ENCODE assay signal across 9 cellular contexts in the genomic region with DNA sequence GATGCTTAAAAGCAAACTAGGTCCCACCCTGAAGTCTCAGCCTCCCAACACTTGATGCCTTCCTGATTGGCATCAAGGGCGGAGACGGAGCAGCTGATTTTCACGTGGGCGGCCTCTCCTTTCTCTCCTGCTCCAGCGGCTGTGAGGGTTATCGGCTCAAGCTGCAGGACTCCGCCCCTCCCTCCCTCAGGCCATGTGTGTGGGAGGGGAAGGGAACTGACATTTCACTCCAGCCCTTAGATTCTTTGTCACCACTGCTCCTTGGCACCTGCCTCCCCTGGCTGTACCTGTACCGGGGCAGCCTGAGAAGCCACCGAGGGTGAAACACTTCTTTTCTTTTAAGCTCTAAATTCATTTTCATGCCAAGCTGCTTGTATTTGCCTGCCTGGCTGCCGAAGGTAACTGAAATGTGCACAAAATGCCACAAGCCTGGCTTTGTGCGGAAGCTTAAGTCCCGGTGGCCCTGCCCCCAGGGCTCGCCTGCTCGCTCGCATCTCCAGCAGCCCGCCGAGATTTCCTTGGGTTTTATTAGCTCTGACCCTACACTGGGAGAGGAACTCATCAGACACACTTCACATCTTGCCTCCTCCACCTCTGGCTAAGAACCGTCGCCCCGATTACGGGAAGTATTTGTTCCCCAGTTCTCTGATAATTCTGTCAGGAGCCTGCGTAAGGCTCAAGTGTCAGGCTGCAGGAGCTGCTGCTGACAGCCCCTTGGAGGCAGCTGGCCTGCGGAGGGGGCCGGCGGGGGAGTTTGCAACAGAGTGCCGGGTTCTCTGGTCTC. TPM values are rescaled to one million over a fixed set of nuclear protein-coding genes. Genes with fewer than 3 reads are reported as not detected.
DNase-seq lines count a peak whose midpoint lies in the region; ATAC-seq and TF ChIP-seq lines count a peak whose summit lies in the region.
"Had no signal": no experiment of that assay in that cellular context is flagged by ENCODE, and none has a peak within 500 bp of the region (broad histone marks: within the 10 kb centered on the region; RNA-seq: fewer than 3 reads in every experiment).

No MANE protein-coding gene starts in this region.

- H3K27ac ChIP-seq in gastrocnemius medialis = no peak overlapping the region

- H3K4me1 Mint-ChIP-seq in activated T-cell treated with anti-CD3 and anti-CD28 coated beads, Interleukin-2, amount 50 U/mL, for 72 hours (ENCODE audit: low read depth) = peaks cover 6% of the 10 kb centered on the region

- H3K27me3 ChIP-seq in gastrocnemius medialis = no peaks in the 10 kb centered on the region

- TF ChIP-seq POLR2A in gastrocnemius medialis (IDR thresholded peaks at IDR 0.05) = no peak

- H3K4me1 ChIP-seq in gastrocnemius medialis = peaks cover 32 to 35% of the 10 kb centered on the region in 2 donors

- H3K9me3 ChIP-seq in gastrocnemius medialis = no peaks in the 10 kb centered on the region

- peaks cover 8 to 13% of the 10 kb centered on the region in 2 donors for H3K36me3 Mint-ChIP-seq in activated T-cell treated with anti-CD3 and anti-CD28 coated beads, Interleukin-2, amount 50 U/mL, for 72 hours (ENCODE audit: insufficient read depth in 2 of 2)

- H3K4me3 ChIP-seq in gastrocnemius medialis = no peak overlapping the region

- in situ Hi-C loops in G401 (cut with HindIII; ENCODE audit: low sequenced_read_pairs) = no loop called here
- in situ Hi-C loops in gastrocnemius medialis (cut with MboI; ENCODE audit: low sequenced_read_pairs in 4 of 4) = loop anchor here in 1 of 4 donors (5.0 kb wide), 1 partner anchor 77 kb away; no protein-coding TSS in a partner anchor

- DNase-seq in G401 (ENCODE audit: low spot score) = peak; percentile 37
- DNase-seq in Right ventricle myocardium superior = peak; percentile 84
- no peak for DNase-seq in omental fat pad (ENCODE audit: low spot score)
- DNase-seq in SKM-1 (lab: John Stamatoyannopoulos, UW; ENCODE audit: unreplicated experiment) = no peak
- no peak for DNase-seq in gastrocnemius medialis
- no peak for DNase-seq in mesenteric fat pad (ENCODE audit: low spot score)
- no peak for DNase-seq in activated T-cell treated with anti-CD3 and anti-CD28 coated beads, Interleukin-2, amount 50 U/mL, for 72 hours

- H3K27ac Mint-ChIP-seq in activated T-cell treated with anti-CD3 and anti-CD28 coated beads, Interleukin-2, amount 50 U/mL, for 72 hours = no peak overlapping the region

- H3K27me3 Mint-ChIP-seq in activated T-cell treated with anti-CD3 and anti-CD28 coated beads, Interleukin-2, amount 50 U/mL, for 72 hours (ENCODE audit: low read depth) = no peaks in the 10 kb centered on the region

- H3K9me3 Mint-ChIP-seq in activated T-cell treated with anti-CD3 and anti-CD28 coated beads, Interleukin-2, amount 50 U/mL, for 72 hours = no peaks in the 10 kb centered on the region

- intact Hi-C loops in Right ventricle myocardium superior (cut with DNase I) (loop anchor here (5.0 kb wide), 1 partner anchor 82 kb away; no protein-coding TSS in a partner anchor), gastrocnemius medialis (cut with DNase I; ENCODE audit: low total_unique reads) (no loop called here)

- no peak for TF ChIP-seq CTCF in omental fat pad (IDR thresholded peaks at IDR 0.05)
- TF ChIP-seq CTCF in gastrocnemius medialis (IDR thresholded peaks at IDR 0.05 in 4 of 5, conservative IDR thresholded peaks at IDR 0.05 in 1 of 5) = no peak

- H3K4me3 Mint-ChIP-seq in activated T-cell treated with anti-CD3 and anti-CD28 coated beads, Interleukin-2, amount 50 U/mL, for 72 hours = no peak overlapping the region

- H3K36me3 ChIP-seq in gastrocnemius medialis = no peaks in the 10 kb centered on the region

- ATAC-seq in Right ventricle myocardium superior (ENCODE audit: poor library complexity) = peak; percentile 68
- ATAC-seq in omental fat pad (ENCODE audit: low FRiP score) = peak; percentile 60
- no peak for ATAC-seq in gastrocnemius medialis
- ATAC-seq in activated T-cell treated with anti-CD3 and anti-CD28 coated beads, Interleukin-2, amount 50 U/mL, for 72 hours (replicated peaks in 1 of 2) = no peak
- ATAC-seq: HCT116 had no signal

TF ChIP-seq in PFSK-1, 5 proteins besides CTCF, POLR2A, EP300 and RAD21:
- TF ChIP-seq, protein P1, sequence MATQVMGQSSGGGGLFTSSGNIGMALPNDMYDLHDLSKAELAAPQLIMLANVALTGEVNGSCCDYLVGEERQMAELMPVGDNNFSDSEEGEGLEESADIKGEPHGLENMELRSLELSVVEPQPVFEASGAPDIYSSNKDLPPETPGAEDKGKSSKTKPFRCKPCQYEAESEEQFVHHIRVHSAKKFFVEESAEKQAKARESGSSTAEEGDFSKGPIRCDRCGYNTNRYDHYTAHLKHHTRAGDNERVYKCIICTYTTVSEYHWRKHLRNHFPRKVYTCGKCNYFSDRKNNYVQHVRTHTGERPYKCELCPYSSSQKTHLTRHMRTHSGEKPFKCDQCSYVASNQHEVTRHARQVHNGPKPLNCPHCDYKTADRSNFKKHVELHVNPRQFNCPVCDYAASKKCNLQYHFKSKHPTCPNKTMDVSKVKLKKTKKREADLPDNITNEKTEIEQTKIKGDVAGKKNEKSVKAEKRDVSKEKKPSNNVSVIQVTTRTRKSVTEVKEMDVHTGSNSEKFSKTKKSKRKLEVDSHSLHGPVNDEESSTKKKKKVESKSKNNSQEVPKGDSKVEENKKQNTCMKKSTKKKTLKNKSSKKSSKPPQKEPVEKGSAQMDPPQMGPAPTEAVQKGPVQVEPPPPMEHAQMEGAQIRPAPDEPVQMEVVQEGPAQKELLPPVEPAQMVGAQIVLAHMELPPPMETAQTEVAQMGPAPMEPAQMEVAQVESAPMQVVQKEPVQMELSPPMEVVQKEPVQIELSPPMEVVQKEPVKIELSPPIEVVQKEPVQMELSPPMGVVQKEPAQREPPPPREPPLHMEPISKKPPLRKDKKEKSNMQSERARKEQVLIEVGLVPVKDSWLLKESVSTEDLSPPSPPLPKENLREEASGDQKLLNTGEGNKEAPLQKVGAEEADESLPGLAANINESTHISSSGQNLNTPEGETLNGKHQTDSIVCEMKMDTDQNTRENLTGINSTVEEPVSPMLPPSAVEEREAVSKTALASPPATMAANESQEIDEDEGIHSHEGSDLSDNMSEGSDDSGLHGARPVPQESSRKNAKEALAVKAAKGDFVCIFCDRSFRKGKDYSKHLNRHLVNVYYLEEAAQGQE (IDR thresholded peaks at IDR 0.05; ENCODE audit: insufficient read depth in 1 of 2, low read depth in 2 of 2, low read length in 2 of 2) = no peak
- no peak for TF ChIP-seq FOXP2 (optimal IDR thresholded peaks at IDR 0.05; ENCODE audit: borderline replicate concordance, extremely low read depth, extremely low read length, insufficient read depth)
- peak; percentile 69; the same call in 1 of the 2 replicates for TF ChIP-seq SIN3A (IDR thresholded peaks at IDR 0.05; ENCODE audit: borderline replicate concordance, insufficient read depth, low read length)
- TF ChIP-seq TAF1 (IDR thresholded peaks at IDR 0.05; ENCODE audit: borderline replicate concordance, insufficient read depth, low read length) = no peak
- TF ChIP-seq POLR2AphosphoS5 (IDR thresholded peaks at IDR 0.05; ENCODE audit: low read depth, low read length) = no peak

RNA-seq across cellular contexts. Expression of a gene that starts 9.6 kb away (rescaled TPM):
- 28.1 and 37.6 TPM in 2 replicates for total RNA-seq in G401 (2014; rRNA removed; shearing (Covaris generic))
- polyA plus RNA-seq in PFSK-1 (2012; ENCODE audit: insufficient read length, low read depth) = 5.3 TPM
- total RNA-seq in Right ventricle myocardium superior (10.0 TPM), omental fat pad (10 to 100 TPM in 1 of 4 donors, 1 to 10 TPM in 2, under 1 TPM in 1; 0.47 to 20.3 (median 7.6) TPM), gastrocnemius medialis (under 1 TPM in 1 of 4 donors, not detected in 3; 0.11 TPM), mesenteric fat pad (2.8 TPM)
- 1 to 10 TPM in 1 of 2 donors, under 1 TPM in 1; 0.48 to 2.6 TPM for total RNA-seq in activated T-cell treated with anti-CD3 and anti-CD28 coated beads, Interleukin-2, amount 50 U/mL, for 72 hours

RNA-seq across cellular contexts. Expression of a gene that starts 25.8 kb away (rescaled TPM):
- total RNA-seq in G401 (2014; rRNA removed; shearing (Covaris generic)) = 62.5 and 124 TPM in 2 replicates
- 31.8 TPM for polyA plus RNA-seq in PFSK-1 (2012; ENCODE audit: insufficient read length, low read depth)
- total RNA-seq in Right ventricle myocardium superior = 65.2 TPM
- total RNA-seq in omental fat pad = 10 to 100 TPM; 17.5 to 31.6 (median 20.9) TPM
- total RNA-seq in gastrocnemius medialis = 10 to 100 TPM in 3 of 4 donors, 1 to 10 TPM in 1; 5.4 to 18.7 (median 16.8) TPM
- total RNA-seq in mesenteric fat pad = 21.2 TPM
- 10 to 100 TPM; 32.6 to 43.0 TPM for total RNA-seq in activated T-cell treated with anti-CD3 and anti-CD28 coated beads, Interleukin-2, amount 50 U/mL, for 72 hours

RNA-seq across cellular contexts. Expression of a gene that starts 36.9 kb away (rescaled TPM):
- total RNA-seq in G401 (2014; rRNA removed; shearing (Covaris generic)) = 22.5 and 30.1 TPM in 2 replicates
- polyA plus RNA-seq in PFSK-1 (2012; ENCODE audit: insufficient read length, low read depth) = 19.8 TPM
- 73.2 TPM for total RNA-seq in Right ventricle myocardium superior
- total RNA-seq in omental fat pad = 10 to 100 TPM; 40.2 to 53.0 (median 46.0) TPM
- total RNA-seq in gastrocnemius medialis = 10 to 100 TPM; 30.8 to 53.2 (median 38.8) TPM
- total RNA-seq in mesenteric fat pad = 61.6 TPM
- 10 to 100 TPM; 53.1 to 54.6 TPM for total RNA-seq in activated T-cell treated with anti-CD3 and anti-CD28 coated beads, Interleukin-2, amount 50 U/mL, for 72 hours

Comparison
In these comparisons a context has a peak if more than half of its experiments do, and no peak if none do; other contexts are left out.
1. DNase-seq: peak in G401 (single experiment) and Right ventricle myocardium superior (single experiment); none in omental fat pad (single experiment), SKM-1 (single experiment), gastrocnemius medialis (0 of 2), mesenteric fat pad (single experiment) and activated T-cell treated with anti-CD3 and anti-CD28 coated beads, Interleukin-2, amount 50 U/mL, for 72 hours (0 of 2).
2. ATAC-seq: peak in Right ventricle myocardium superior (single experiment) and omental fat pad (single experiment); none in gastrocnemius medialis (0 of 2) and activated T-cell treated with anti-CD3 and anti-CD28 coated beads, Interleukin-2, amount 50 U/mL, for 72 hours (0 of 2).